1 cellular context compared by ENCODE assay signal in genomic region chr2:230069418-230069817, GRCh38.
TF ChIP-seq lines count a peak whose summit lies in the region.

No MANE protein-coding gene starts in this region.

TF ChIP-seq in IMR-90, 13 proteins besides CTCF, POLR2A, EP300 and RAD21:
- no peak for TF ChIP-seq CHD1 (IDR thresholded peaks at IDR 0.05; ENCODE audit: low read depth, low read length)
- no peak for TF ChIP-seq SMC3 (IDR thresholded peaks at IDR 0.05; ENCODE audit: low read depth, low read length)
- no peak for TF ChIP-seq ELK1 (IDR thresholded peaks at IDR 0.05; ENCODE audit: borderline replicate concordance, low read depth, low read length)
- TF ChIP-seq NFE2L2 (IDR thresholded peaks at IDR 0.05; ENCODE audit: low read depth, low read length): no peak
- TF ChIP-seq CEBPB (IDR thresholded peaks at IDR 0.05; ENCODE audit: low read depth, low read length): no peak
- no peak for TF ChIP-seq USF2 (IDR thresholded peaks at IDR 0.05; ENCODE audit: low read depth, low read length)
- TF ChIP-seq BHLHE40 (IDR thresholded peaks at IDR 0.05; ENCODE audit: low read depth, low read length): no peak
- no peak for TF ChIP-seq FOS (IDR thresholded peaks at IDR 0.05; ENCODE audit: low read depth, low read length)
- TF ChIP-seq MAFK (IDR thresholded peaks at IDR 0.05; ENCODE audit: low read depth, low read length): no peak
- TF ChIP-seq MXI1 (IDR thresholded peaks at IDR 0.05; ENCODE audit: borderline replicate concordance, low read depth, low read length): no peak
- TF ChIP-seq MAZ (IDR thresholded peaks at IDR 0.05; ENCODE audit: borderline replicate concordance, low read depth, low read length): no peak
- TF ChIP-seq RFX5 (IDR thresholded peaks at IDR 0.05; ENCODE audit: low read depth, low read length): no peak
- TF ChIP-seq RCOR1 (IDR thresholded peaks at IDR 0.05; ENCODE audit: insufficient replicate concordance, low read length): no peak
